9 cellular contexts compared by ENCODE assay signal in genomic region chr3:194323785-194324735, GRCh38.
DNase-seq lines count a peak whose midpoint lies in the region; ATAC-seq and TF ChIP-seq lines count a peak whose summit lies in the region.
"Had no signal": no experiment of that assay in that cellular context is flagged by ENCODE, and none has a peak within 500 bp of the region (broad histone marks: within the 10 kb centered on the region; RNA-seq: fewer than 3 reads in every experiment).

No MANE protein-coding gene starts in this region.

- TF ChIP-seq CTCF in GM10266 (IDR thresholded peaks at IDR 0.05; ENCODE audit: control insufficient read depth, insufficient read depth, low read depth, missing control alignments): no peak

- peaks cover 15% of the 10 kb centered on the region for H3K4me1 Mint-ChIP-seq in activated naive CD4-positive, alpha-beta T cell treated with anti-CD3 and anti-CD28 coated beads, Interleukin-2, amount 10 ng/mL, durations not matched to agents 7 days and 5 days
- H3K4me1 Mint-ChIP-seq in stimulated activated naive CD8-positive, alpha-beta T cell treated with anti-CD3 and anti-CD28 coated beads, Interleukin-15, amount 100 ng/mL, for 72 hours: peaks cover 9% of the 10 kb centered on the region

- CTCF ChIA-PET in activated naive CD4-positive, alpha-beta T cell treated with anti-CD3 and anti-CD28 coated beads, Interleukin-2, amount 10 ng/mL, durations not matched to agents 7 days and 5 days (lab: Charles Lee): interaction anchor here (0.6 to 2.4 kb wide), 4 partner anchors 20 to 267 kb away, joined by 3 to 5 read pairs (median 3); no protein-coding TSS in a partner anchor

- peaks cover 8% of the 10 kb centered on the region for H3K36me3 Mint-ChIP-seq in activated naive CD4-positive, alpha-beta T cell treated with anti-CD3 and anti-CD28 coated beads, Interleukin-2, amount 10 ng/mL, durations not matched to agents 7 days and 5 days

- peak overlapping the region; percentile 9 for H3K27ac Mint-ChIP-seq in activated naive CD4-positive, alpha-beta T cell treated with anti-CD3 and anti-CD28 coated beads, Interleukin-2, amount 10 ng/mL, durations not matched to agents 7 days and 5 days
- peak overlapping the region in 1 of 2 donors; percentile 9 for H3K27ac Mint-ChIP-seq in stimulated activated naive CD8-positive, alpha-beta T cell treated with anti-CD3 and anti-CD28 coated beads, Interleukin-15, amount 100 ng/mL, for 72 hours
- H3K27ac Mint-ChIP-seq: IgD-negative memory B cell had no signal

- peak; percentile 64 for ATAC-seq in HG03159 (IDR thresholded peaks at IDR 0.05; ENCODE audit: unreplicated experiment)
- ATAC-seq in stimulated activated naive CD8-positive, alpha-beta T cell treated with anti-CD3 and anti-CD28 coated beads, Interleukin-15, amount 100 ng/mL, for 72 hours: peak; percentile 78
- no peak for ATAC-seq in HG02840 (IDR thresholded peaks at IDR 0.05; ENCODE audit: low FRiP score, unreplicated experiment)

- peaks cover 22% of the 10 kb centered on the region for H3K27me3 Mint-ChIP-seq in activated naive CD4-positive, alpha-beta T cell treated with anti-CD3 and anti-CD28 coated beads, Interleukin-2, amount 10 ng/mL, durations not matched to agents 7 days and 5 days
- H3K27me3 Mint-ChIP-seq in stimulated activated naive CD8-positive, alpha-beta T cell treated with anti-CD3 and anti-CD28 coated beads, Interleukin-15, amount 100 ng/mL, for 72 hours: peaks cover 7% of the 10 kb centered on the region

- no peak overlapping the region for H3K4me3 Mint-ChIP-seq in activated naive CD4-positive, alpha-beta T cell treated with anti-CD3 and anti-CD28 coated beads, Interleukin-2, amount 10 ng/mL, durations not matched to agents 7 days and 5 days
- no peak overlapping the region for H3K4me3 Mint-ChIP-seq in stimulated activated naive CD8-positive, alpha-beta T cell treated with anti-CD3 and anti-CD28 coated beads, Interleukin-15, amount 100 ng/mL, for 72 hours
- H3K4me3 Mint-ChIP-seq: IgD-negative memory B cell had no signal

- DNase-seq in GM10266 (ENCODE audit: extremely low spot score): peak; percentile 72
- peak; percentile 47 for DNase-seq in activated naive CD4-positive, alpha-beta T cell treated with anti-CD3 and anti-CD28 coated beads, Interleukin-2, amount 10 ng/mL, durations not matched to agents 7 days and 5 days
- peak; percentile 93 for DNase-seq in islet precursor cell
- peak; percentile 50 to 57 for DNase-seq in stimulated activated naive CD8-positive, alpha-beta T cell treated with anti-CD3 and anti-CD28 coated beads, Interleukin-15, amount 100 ng/mL, for 72 hours
- DNase-seq in UCSD-AML1 (lab: John Stamatoyannopoulos, UW; ENCODE audit: unreplicated experiment): no peak
- DNase-seq in MV-4-11 (lab: John Stamatoyannopoulos, UW): no peak

- H3K9me3 Mint-ChIP-seq in activated naive CD4-positive, alpha-beta T cell treated with anti-CD3 and anti-CD28 coated beads, Interleukin-2, amount 10 ng/mL, durations not matched to agents 7 days and 5 days: peaks cover 9% of the 10 kb centered on the region
- peaks cover 7 to 8% of the 10 kb centered on the region in 2 donors for H3K9me3 Mint-ChIP-seq in stimulated activated naive CD8-positive, alpha-beta T cell treated with anti-CD3 and anti-CD28 coated beads, Interleukin-15, amount 100 ng/mL, for 72 hours

Comparison
In these comparisons a context has a peak if more than half of its experiments do, and no peak if none do; other contexts are left out.
1. DNase-seq: peak in GM10266 (single experiment), activated naive CD4-positive, alpha-beta T cell treated with anti-CD3 and anti-CD28 coated beads, Interleukin-2, amount 10 ng/mL, durations not matched to agents 7 days and 5 days (single experiment), islet precursor cell (single experiment) and stimulated activated naive CD8-positive, alpha-beta T cell treated with anti-CD3 and anti-CD28 coated beads, Interleukin-15, amount 100 ng/mL, for 72 hours (2 of 2); none in UCSD-AML1 (single experiment) and MV-4-11 (single experiment).